9 cellular contexts compared by ENCODE assay signal in the genomic region with DNA sequence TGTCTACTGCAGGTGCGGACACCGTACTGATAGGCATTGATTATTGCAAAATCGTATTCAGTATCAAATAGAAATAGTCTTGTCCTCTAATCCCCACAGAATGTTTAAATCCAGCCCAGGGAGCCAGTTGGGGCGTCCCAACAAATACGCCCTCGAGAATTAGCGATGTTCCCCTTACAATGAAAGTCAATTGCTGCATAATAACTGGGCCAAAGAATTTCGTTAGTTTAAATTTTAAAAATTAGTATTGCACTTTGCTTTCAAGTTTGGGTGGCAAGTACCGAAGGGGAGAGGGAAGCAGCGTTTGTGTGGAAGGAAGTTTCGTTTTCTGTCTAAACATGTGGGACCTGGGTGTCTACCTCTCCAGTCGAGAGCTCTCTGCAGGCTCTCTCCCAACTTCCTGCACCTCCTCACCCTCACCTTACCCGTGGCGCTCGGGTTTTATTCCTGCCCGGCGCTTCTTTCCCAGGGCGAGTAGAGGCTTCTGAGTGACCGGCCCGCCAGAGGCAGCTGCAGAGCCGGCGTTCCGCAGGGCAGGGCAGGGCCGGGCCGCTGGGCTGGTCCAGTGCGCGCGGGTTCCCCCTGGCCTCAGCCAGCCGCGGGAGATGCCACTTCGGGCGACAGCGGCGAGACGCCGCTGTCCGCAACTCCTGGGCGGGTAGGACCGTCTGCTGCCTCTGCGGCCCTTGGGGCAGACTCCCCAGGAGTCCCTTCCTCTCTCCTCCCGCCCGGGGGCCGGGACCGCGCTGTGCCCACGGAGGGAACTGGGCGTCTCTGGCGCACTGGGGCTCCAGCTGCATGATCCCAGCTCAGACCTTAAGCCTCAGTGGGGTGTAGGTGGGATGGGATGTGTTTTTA. TPM values are rescaled to one million over a fixed set of nuclear protein-coding genes. Genes with fewer than 3 reads are reported as not detected.
A peak's percentile ranks its signal among the peaks of the same experiment; 100 is the strongest.
DNase-seq lines count a peak whose midpoint lies in the region; ATAC-seq, FAIRE-seq and TF ChIP-seq lines count a peak whose summit lies in the region.
"Had no signal": no experiment of that assay in that cellular context is flagged by ENCODE, and none has a peak within 500 bp of the region (broad histone marks: within the 10 kb centered on the region; RNA-seq: fewer than 3 reads in every experiment).

No MANE protein-coding gene starts in this region.

- intact Hi-C loops in GM12878 (cut with micrococcal nuclease; ENCODE audit: unreplicated experiment) (no loop called here), left lung (cut with DNase I) (no loop called here)

- H3K36me3 Mint-ChIP-seq in activated naive CD4-positive, alpha-beta T cell treated with anti-CD3 and anti-CD28 coated beads, Interleukin-2, amount 50 U/mL, for 24 hours = no peaks in the 10 kb centered on the region

- no peak for TF ChIP-seq RAD21 in GM12878 (IDR thresholded peaks at IDR 0.05; ENCODE audit: insufficient read depth, low read depth, low read length)

- no peak overlapping the region for H2AFZ ChIP-seq in GM12878 (ENCODE audit: control insufficient read depth, low read depth, low read length)

- no peak for ATAC-seq in GM12878
- ATAC-seq in left lung = peak; percentile 32
- ATAC-seq in upper lobe of left lung (ENCODE audit: low FRiP score in 2 of 2) = peak in 1 of 2 donors; percentile 46
- ATAC-seq in GM21717 (IDR thresholded peaks at IDR 0.05; ENCODE audit: unreplicated experiment) = no peak
- no peak for ATAC-seq in GM21360 (IDR thresholded peaks at IDR 0.05; ENCODE audit: unreplicated experiment)
- no peak for ATAC-seq in GM18520 (IDR thresholded peaks at IDR 0.05; ENCODE audit: unreplicated experiment)

- H3K4me3 Mint-ChIP-seq in activated naive CD4-positive, alpha-beta T cell treated with anti-CD3 and anti-CD28 coated beads, Interleukin-2, amount 50 U/mL, for 24 hours = peak overlapping the region; percentile 67

- TF ChIP-seq POLR2A in GM12878 (IDR thresholded peaks at IDR 0.05; ENCODE audit: low read depth, low read length) (no peak), upper lobe of left lung (IDR thresholded peaks at IDR 0.05) (no peak)

- no TSS peak for BruUV-seq in GM12878 (replicated peaks; lab: Mats Ljungman, UMichigan)

- WGBS in GM12878 (ENCODE audit: insufficient coverage, insufficient replicate concordance, low lambda C conversion rate, missing lambda C conversion rate) = 14% methylated on average over 48 of the region's 48 CpGs
- WGBS in upper lobe of left lung, 2 donors = 5 to 9% methylated on average over 19 to 33 of the region's 48 CpGs

- H3K36me3 ChIP-seq in GM12878 (ENCODE audit: control insufficient read depth in 2 of 2, insufficient read depth in 2 of 2, low read length in 1 of 2) = no peaks in the 10 kb centered on the region
- H3K36me3 ChIP-seq in left lung = no peaks in the 10 kb centered on the region
- H3K36me3 ChIP-seq in upper lobe of left lung = no peaks in the 10 kb centered on the region

- H3K27ac Mint-ChIP-seq in activated naive CD4-positive, alpha-beta T cell treated with anti-CD3 and anti-CD28 coated beads, Interleukin-2, amount 50 U/mL, for 24 hours = no peak overlapping the region

- peaks cover 32% of the 10 kb centered on the region for H3K27me3 Mint-ChIP-seq in activated naive CD4-positive, alpha-beta T cell treated with anti-CD3 and anti-CD28 coated beads, Interleukin-2, amount 50 U/mL, for 24 hours

- RAD21 ChIA-PET in GM12878 (lab: Charles Lee; ENCODE audit: unreplicated experiment) = no interaction called here

- H3K27me3 ChIP-seq in GM12878 (replicated peaks in 1 of 2; ENCODE audit: control insufficient read depth in 2 of 2, insufficient read depth in 2 of 2, low read length in 1 of 2) (peaks cover 14 to 21% of the 10 kb centered on the region in 2 experiments; a peak in 3 of 4 replicates), left lung (peaks cover 84 to 100% of the 10 kb centered on the region in 2 donors), upper lobe of left lung (peaks cover 0 to 71% (median 38%) of the 10 kb centered on the region in 4 donors)

- in situ Hi-C loops in GM12878 (cut with MboI) = no loop called here

- CTCF ChIA-PET in GM12878 (lab: Yijun Ruan, JAX) = no interaction called here

- no peak for DNase-seq in activated naive CD4-positive, alpha-beta T cell treated with anti-CD3 and anti-CD28 coated beads, Interleukin-2, amount 50 U/mL, for 16 hours
- no peak for DNase-seq in GM12878 (ENCODE audit: low read depth, low spot score)
- peak; percentile 37 to 75 for DNase-seq in left lung
- peak; percentile 28 to 87 for DNase-seq in upper lobe of left lung

- TF ChIP-seq EP300 in GM12878 (IDR thresholded peaks at IDR 0.05; ENCODE audit: borderline replicate concordance in 1 of 2, control insufficient read depth in 1 of 2, low read depth in 2 of 2, low read length in 2 of 2) (no peak), upper lobe of left lung (IDR thresholded peaks at IDR 0.05) (no peak)

- no peaks in the 10 kb centered on the region for H4K20me1 ChIP-seq in GM12878 (ENCODE audit: control insufficient read depth, insufficient read depth)

- 0 out of 2 replicates have a peak overlapping the region, but pooled peaks have one; percentile 17 for H3K4me2 ChIP-seq in GM12878 (ENCODE audit: control insufficient read depth, insufficient read depth)

- H3K4me1 ChIP-seq in GM12878 (ENCODE audit: control insufficient read depth, insufficient read depth, low read length) (no peaks in the 10 kb centered on the region), left lung (peaks cover 0 to 30% of the 10 kb centered on the region in 2 donors), upper lobe of left lung (peaks cover 30 to 72% (median 35%) of the 10 kb centered on the region in 4 donors)

- POLR2A ChIA-PET in GM12878 (lab: Charles Lee) = no interaction called here

- H3K4me3 ChIP-seq in GM12878 (no peak overlapping the region), left lung (peak overlapping the region; percentile 8 to 35), upper lobe of left lung (peak overlapping the region in 3 of 4 donors; percentile 51 to 58 (median 57))

- no peak overlapping the region for H3K9ac ChIP-seq in GM12878 (ENCODE audit: control insufficient read depth, insufficient read depth, low read length)

- TF ChIP-seq CTCF in GM12878 (IDR thresholded peaks at IDR 0.05 in 2 of 3, conservative IDR thresholded peaks at IDR 0.05 in 1 of 3; ENCODE audit: control insufficient read depth in 2 of 3, extremely low read depth in 1 of 3, insufficient read depth in 1 of 3, low read depth in 3 of 3, low read length in 3 of 3) (no peak), left lung (IDR thresholded peaks at IDR 0.05) (no peak), upper lobe of left lung (IDR thresholded peaks at IDR 0.05) (no peak)

- SMC1A ChIA-PET in GM12878 (lab: Charles Lee; ENCODE audit: uncharacterized antibody, unreplicated experiment) = no interaction called here

- H3K4me1 Mint-ChIP-seq in activated naive CD4-positive, alpha-beta T cell treated with anti-CD3 and anti-CD28 coated beads, Interleukin-2, amount 50 U/mL, for 24 hours = peaks cover 16% of the 10 kb centered on the region

- H3K9me3 Mint-ChIP-seq in activated naive CD4-positive, alpha-beta T cell treated with anti-CD3 and anti-CD28 coated beads, Interleukin-2, amount 50 U/mL, for 24 hours = no peaks in the 10 kb centered on the region

- no peak for FAIRE-seq in GM12878 (lab: Jason Lieb, UNC)

- H3K9me3 ChIP-seq in GM12878 (replicated peaks; ENCODE audit: control insufficient read depth, insufficient read depth, low read length) (no peaks in the 10 kb centered on the region), left lung (no peaks in the 10 kb centered on the region), upper lobe of left lung (no peaks in the 10 kb centered on the region)

- H3K27ac ChIP-seq in GM12878 (ENCODE audit: control insufficient read depth, insufficient read depth) = no peak overlapping the region
- H3K27ac ChIP-seq in left lung = no peak overlapping the region
- no peak overlapping the region for H3K27ac ChIP-seq in upper lobe of left lung

- no peaks in the 10 kb centered on the region for H3K79me2 ChIP-seq in GM12878 (ENCODE audit: control insufficient read depth, insufficient read depth, low read length)

TF ChIP-seq in GM12878, 131 proteins besides CTCF, POLR2A, EP300 and RAD21 (continues in another document):
- no peak for TF ChIP-seq RCOR1 (conservative IDR thresholded peaks at IDR 0.05; ENCODE audit: low read depth, low read length)

RNA-seq across cellular contexts. Expression of gene TFAP2C, which starts 0.9 kb away (rescaled TPM):
- total RNA-seq in GM12878 (2013; cell fraction: nucleolus; rRNA removed) = not detected in 2 replicates
- not detected in 2 replicates for total RNA-seq in GM12878 (2014; rRNA removed)
- not detected in 2 replicates for total RNA-seq in GM12878 (2014; rRNA removed; fragmentation: Illumina TruSeq; extraction: Trizol)
- not detected in 2 replicates for total RNA-seq in GM12878 (2021)
- polyA plus RNA-seq in GM12878 (2011; ENCODE audit: low read depth) = not detected
- 0.49 and 0.81 TPM in 2 replicates for polyA plus RNA-seq in GM12878 (2011; rRNA removed)
- polyA plus RNA-seq in GM12878 (2011; cell fraction: cytosol; rRNA removed) = 0.23 and 0.49 TPM in 2 replicates
- 0.51 and 0.56 TPM in 2 replicates for polyA plus RNA-seq in GM12878 (2011; cell fraction: nucleus; rRNA removed)
- polyA plus RNA-seq in GM12878 (2012) = not detected in 2 replicates
- not detected in 2 replicates for polyA plus RNA-seq in GM12878 (2014; fragmentation: Illumina TruSeq; extraction: Trizol)
- not detected for polyA plus RNA-seq in GM12878 (2014; fragmentation: Nextera tagmentation; extraction: Ambion mirVana)
- polyA plus RNA-seq in GM12878 (2014; rRNA removed) = not detected in 2 replicates
- polyA plus RNA-seq in GM12878 (2016; fragmentation: Nextera tagmentation; extraction: Ambion mirVana) = not detected
- polyA minus RNA-seq in GM12878 (2011; rRNA and poly(A)+ RNA removed) = 0.29 and 0.36 TPM in 2 replicates
- polyA minus RNA-seq in GM12878 (2011; cell fraction: cytosol; rRNA and poly(A)+ RNA removed) = 0.53 TPM in 1 of 2 replicates, not detected in the other
- polyA minus RNA-seq in GM12878 (2011; cell fraction: nucleus; rRNA and poly(A)+ RNA removed) = 0.24 and 0.38 TPM in 2 replicates
- total RNA-seq in left lung = 1 to 10 TPM; 3.7 to 4.1 TPM
- 1 to 10 TPM; 3.0 to 9.4 (median 5.4) TPM for total RNA-seq in upper lobe of left lung
- total RNA-seq: dermis microvascular lymphatic vessel endothelial cell had no signal

Comparison
In these comparisons a context has a peak if more than half of its experiments do, and no peak if none do; other contexts are left out.
1. DNase-seq: peak in left lung (2 of 2) and upper lobe of left lung (2 of 2); none in activated naive CD4-positive, alpha-beta T cell treated with anti-CD3 and anti-CD28 coated beads, Interleukin-2, amount 50 U/mL, for 16 hours (single experiment) and GM12878 (single experiment).